1 cellular context compared by ENCODE assay signal in genomic region chr22:36070645-36071044, GRCh38. TPM values are rescaled to one million over a fixed set of nuclear protein-coding genes. Genes with fewer than 3 reads are reported as not detected.
"Had no signal": no experiment of that assay in that cellular context is flagged by ENCODE, and none has a peak within 500 bp of the region (broad histone marks: within the 10 kb centered on the region; RNA-seq: fewer than 3 reads in every experiment).

No MANE protein-coding gene starts in this region.

RNA-seq across cellular contexts. Expression of gene RBFOX2, which starts 42.0 kb away (rescaled TPM):
- total RNA-seq: activated B cell treated with CpG ODN at 0.5 μM for 24 hours had no signal
